1 cellular context compared by ENCODE assay signal in the genomic region with DNA sequence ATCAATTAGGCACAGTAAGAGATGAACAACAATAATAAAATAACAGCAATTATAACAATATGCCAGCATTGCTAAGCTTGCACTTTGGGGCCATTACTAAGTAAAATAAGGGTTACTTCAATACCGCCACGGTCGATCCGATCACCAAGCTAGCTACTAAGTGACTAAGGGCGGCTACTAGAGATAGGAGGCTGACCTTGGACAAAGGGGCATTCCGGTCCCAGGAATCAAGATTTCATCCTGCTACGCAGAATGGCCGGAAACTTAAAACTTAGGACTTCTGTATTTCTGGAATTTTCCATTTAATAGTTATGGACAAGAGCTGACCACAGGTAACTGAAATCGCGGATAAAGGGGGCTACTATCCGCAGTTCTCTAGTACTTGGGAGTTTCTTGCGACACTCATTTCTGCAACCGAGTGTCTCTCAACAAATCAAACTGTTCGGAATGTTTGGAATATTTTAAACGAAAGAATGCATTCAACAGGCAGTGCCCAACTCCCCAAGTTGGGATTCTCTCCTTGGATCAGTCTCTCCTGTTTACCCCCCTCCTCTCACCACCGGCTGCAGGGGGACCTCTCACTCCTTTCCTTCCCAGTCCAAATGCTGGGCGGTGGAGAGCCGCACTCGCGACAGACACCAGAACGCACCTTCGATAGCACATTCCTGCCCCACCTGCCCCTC.
TF ChIP-seq lines count a peak whose summit lies in the region.

No MANE protein-coding gene starts in this region.

TF ChIP-seq in K562, 482 proteins besides CTCF, POLR2A, EP300 and RAD21:
- TF ChIP-seq SRSF9 (IDR thresholded peaks at IDR 0.05; ENCODE audit: borderline replicate concordance, low read depth, low read length): no peak
- peak; percentile 33; the same call in 1 of the 2 replicates for TF ChIP-seq ESRRA (IDR thresholded peaks at IDR 0.05; ENCODE audit: borderline replicate concordance, low read depth)
- TF ChIP-seq, protein P1, sequence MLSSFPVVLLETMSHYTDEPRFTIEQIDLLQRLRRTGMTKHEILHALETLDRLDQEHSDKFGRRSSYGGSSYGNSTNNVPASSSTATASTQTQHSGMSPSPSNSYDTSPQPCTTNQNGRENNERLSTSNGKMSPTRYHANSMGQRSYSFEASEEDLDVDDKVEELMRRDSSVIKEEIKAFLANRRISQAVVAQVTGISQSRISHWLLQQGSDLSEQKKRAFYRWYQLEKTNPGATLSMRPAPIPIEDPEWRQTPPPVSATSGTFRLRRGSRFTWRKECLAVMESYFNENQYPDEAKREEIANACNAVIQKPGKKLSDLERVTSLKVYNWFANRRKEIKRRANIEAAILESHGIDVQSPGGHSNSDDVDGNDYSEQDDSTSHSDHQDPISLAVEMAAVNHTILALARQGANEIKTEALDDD (IDR thresholded peaks at IDR 0.05): peak; percentile 93
- TF ChIP-seq, protein P2, sequence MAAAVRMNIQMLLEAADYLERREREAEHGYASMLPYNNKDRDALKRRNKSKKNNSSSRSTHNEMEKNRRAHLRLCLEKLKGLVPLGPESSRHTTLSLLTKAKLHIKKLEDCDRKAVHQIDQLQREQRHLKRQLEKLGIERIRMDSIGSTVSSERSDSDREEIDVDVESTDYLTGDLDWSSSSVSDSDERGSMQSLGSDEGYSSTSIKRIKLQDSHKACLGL (CRISPR knock-in tag; IDR thresholded peaks at IDR 0.05; ENCODE audit: borderline replicate concordance, poor library complexity, severe bottlenecking): no peak
- no peak for TF ChIP-seq CCAR2 (IDR thresholded peaks at IDR 0.05; ENCODE audit: low read depth, low read length)
- TF ChIP-seq SPI1 (IDR thresholded peaks at IDR 0.05; ENCODE audit: borderline replicate concordance, low read depth, low read length): no peak
- TF ChIP-seq HSF4 (CRISPR knock-in tag; IDR thresholded peaks at IDR 0.05; ENCODE audit: borderline replicate concordance): no peak
- no peak for TF ChIP-seq SIN3A (IDR thresholded peaks at IDR 0.05; ENCODE audit: borderline replicate concordance in 2 of 2, control insufficient read depth in 1 of 2, low read depth in 2 of 2, low read length in 2 of 2)
- no peak for TF ChIP-seq GTF2E2 (tag; IDR thresholded peaks at IDR 0.05)
- no peak for TF ChIP-seq STAT5B (CRISPR knock-in tag; IDR thresholded peaks at IDR 0.05)
- no peak for TF ChIP-seq ZNF282 (CRISPR knock-in tag; IDR thresholded peaks at IDR 0.05)
- no peak for TF ChIP-seq NFXL1 (CRISPR knock-in tag; IDR thresholded peaks at IDR 0.05)
- TF ChIP-seq SAP30 (IDR thresholded peaks at IDR 0.05; ENCODE audit: borderline replicate concordance, insufficient read depth, low read depth, low read length, poor library complexity, severe bottlenecking): peak; percentile 37
- TF ChIP-seq MXI1 (IDR thresholded peaks at IDR 0.05; ENCODE audit: low read depth, low read length): no peak
- TF ChIP-seq CEBPG (CRISPR knock-in tag; IDR thresholded peaks at IDR 0.05): no peak
- 0 out of 4 replicates have a peak, but pooled peaks of 1 of the 2 experiments have one; percentile 14 for TF ChIP-seq CEBPG (tag; conservative IDR thresholded peaks at IDR 0.05 in 1 of 2, IDR thresholded peaks at IDR 0.05 in 1 of 2)
- no peak for TF ChIP-seq ZNF212 (CRISPR knock-in tag; IDR thresholded peaks at IDR 0.05)
- peak; percentile 58 for TF ChIP-seq CEBPB (tag; IDR thresholded peaks at IDR 0.05)
- TF ChIP-seq ZNF224 (CRISPR knock-in tag; IDR thresholded peaks at IDR 0.05): no peak
- TF ChIP-seq JUNB (CRISPR knock-in tag; conservative IDR thresholded peaks at IDR 0.05): no peak
